ENCODE assay signal across 21 cellular contexts in genomic region chr20:56001106-56001785, GRCh38. TPM values are rescaled to one million over a fixed set of nuclear protein-coding genes. Genes with fewer than 3 reads are reported as not detected.
DNase-seq lines count a peak whose midpoint lies in the region; ATAC-seq, FAIRE-seq and TF ChIP-seq lines count a peak whose summit lies in the region.
"Had no signal": no experiment of that assay in that cellular context is flagged by ENCODE, and none has a peak within 500 bp of the region (broad histone marks: within the 10 kb centered on the region; RNA-seq: fewer than 3 reads in every experiment).

No MANE protein-coding gene starts in this region.

- no peak overlapping the region for H3K4me3 ChIP-seq in body of pancreas
- H3K4me3 ChIP-seq in liver (ENCODE audit: low read depth in 1 of 3, low read length in 3 of 3), result no peak overlapping the region
- H3K4me3 ChIP-seq in ovary, result no peak overlapping the region
- H3K4me3 ChIP-seq: A549 had no signal

- no peak for ATAC-seq in body of pancreas
- ATAC-seq in GM18868 (IDR thresholded peaks at IDR 0.05; ENCODE audit: unreplicated experiment), result no peak
- ATAC-seq: A549; CD8-positive, alpha-beta T cell; HCT116 had no signal

- H3K27ac ChIP-seq in body of pancreas, result peak overlapping the region in 1 of 4 donors; percentile 40
- peak overlapping the region; percentile 59 to 65 for H3K27ac ChIP-seq in liver (ENCODE audit: low read depth in 1 of 2, low read length in 2 of 2)
- H3K27ac ChIP-seq in ovary, result no peak overlapping the region
- H3K27ac ChIP-seq: A549, HL-60 had no signal

- TF ChIP-seq CTCF in body of pancreas (IDR thresholded peaks at IDR 0.05) (no peak), liver (IDR thresholded peaks at IDR 0.05; ENCODE audit: low read depth, low read length, missing input control) (no peak), ovary (IDR thresholded peaks at IDR 0.05) (no peak)

- no peaks in the 10 kb centered on the region for H3K36me3 ChIP-seq in body of pancreas (replicated peaks in 1 of 2; ENCODE audit: insufficient read depth in 1 of 2, low read depth in 2 of 2)
- no peaks in the 10 kb centered on the region for H3K36me3 ChIP-seq in liver (ENCODE audit: control insufficient read depth in 4 of 4, insufficient read depth in 3 of 4, low read depth in 1 of 4, low read length in 3 of 4)
- H3K36me3 ChIP-seq in ovary, result no peaks in the 10 kb centered on the region

- peaks cover 37% of the 10 kb centered on the region for H3K4me1 ChIP-seq in body of pancreas
- H3K4me1 ChIP-seq in liver (ENCODE audit: control insufficient read depth in 4 of 4, insufficient read depth in 4 of 4, low read length in 3 of 4), result peaks cover 26 to 53% (median 42%) of the 10 kb centered on the region in 4 donors
- peaks cover 12% of the 10 kb centered on the region for H3K4me1 ChIP-seq in ovary (ENCODE audit: insufficient read depth)
- H3K4me1 ChIP-seq: A549 had no signal

- FAIRE-seq in HTR-8/SVneo (lab: Jason Lieb, UNC), result peak; percentile 88
- FAIRE-seq: A549, D721Med, H54 had no signal

- H3K9me3 ChIP-seq in body of pancreas, result no peaks in the 10 kb centered on the region
- H3K9me3 ChIP-seq in liver (ENCODE audit: control insufficient read depth in 4 of 4, low read length in 3 of 4), result no peaks in the 10 kb centered on the region
- no peaks in the 10 kb centered on the region for H3K9me3 ChIP-seq in ovary
- H3K9me3 ChIP-seq: A549 had no signal

- 18 to 25% methylated on average over 5 of the region's 5 CpGs for WGBS in body of pancreas, 2 donors
- 21% methylated on average over 5 of the region's 5 CpGs for WGBS in liver
- 84 to 87% (median 84%) methylated on average over 5 of the region's 5 CpGs for WGBS in ovary, 3 donors

- TF ChIP-seq EP300 in ovary (IDR thresholded peaks at IDR 0.05), result no peak

- H3K27me3 ChIP-seq in body of pancreas (peaks cover 0 to 26% of the 10 kb centered on the region in 2 donors), liver (ENCODE audit: control insufficient read depth in 4 of 4, insufficient read depth in 4 of 4, low read length in 3 of 4) (peaks cover 0 to 2% (median 0%) of the 10 kb centered on the region in 4 donors), ovary (no peaks in the 10 kb centered on the region)

- no peak overlapping the region for H3K9ac ChIP-seq in liver (ENCODE audit: low read depth in 1 of 2, low read length in 2 of 2)

- DNase-seq in H4 (ENCODE audit: low spot score) (peak; percentile 10), HTR-8/SVneo (ENCODE audit: insufficient read length, low spot score) (no peak), body of pancreas (peak in 3 of 4 donors; percentile 40 to 47 (median 42)), ovary (no peak), Ammon's horn (ENCODE audit: low spot score) (no peak)
- DNase-seq in central memory CD4-positive, alpha-beta T cell, result no peak
- DNase-seq: CD8-positive, alpha-beta T cell; COR-L47; DMS53; GF-D8; IMR-90 had no signal

- intact Hi-C loops in body of pancreas (cut with DNase I), result no loop called here
- intact Hi-C loops in ovary (cut with DNase I), result no loop called here

- no peak for TF ChIP-seq RAD21 in liver (IDR thresholded peaks at IDR 0.05)

- TF ChIP-seq POLR2A in body of pancreas (IDR thresholded peaks at IDR 0.05) (no peak), ovary (IDR thresholded peaks at IDR 0.05) (no peak)

TF ChIP-seq in liver, 16 proteins besides CTCF, POLR2A, EP300 and RAD21:
- TF ChIP-seq, protein P1, sequence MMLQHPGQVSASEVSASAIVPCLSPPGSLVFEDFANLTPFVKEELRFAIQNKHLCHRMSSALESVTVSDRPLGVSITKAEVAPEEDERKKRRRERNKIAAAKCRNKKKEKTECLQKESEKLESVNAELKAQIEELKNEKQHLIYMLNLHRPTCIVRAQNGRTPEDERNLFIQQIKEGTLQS (IDR thresholded peaks at IDR 0.05), result peak; percentile 6
- TF ChIP-seq, protein P2, sequence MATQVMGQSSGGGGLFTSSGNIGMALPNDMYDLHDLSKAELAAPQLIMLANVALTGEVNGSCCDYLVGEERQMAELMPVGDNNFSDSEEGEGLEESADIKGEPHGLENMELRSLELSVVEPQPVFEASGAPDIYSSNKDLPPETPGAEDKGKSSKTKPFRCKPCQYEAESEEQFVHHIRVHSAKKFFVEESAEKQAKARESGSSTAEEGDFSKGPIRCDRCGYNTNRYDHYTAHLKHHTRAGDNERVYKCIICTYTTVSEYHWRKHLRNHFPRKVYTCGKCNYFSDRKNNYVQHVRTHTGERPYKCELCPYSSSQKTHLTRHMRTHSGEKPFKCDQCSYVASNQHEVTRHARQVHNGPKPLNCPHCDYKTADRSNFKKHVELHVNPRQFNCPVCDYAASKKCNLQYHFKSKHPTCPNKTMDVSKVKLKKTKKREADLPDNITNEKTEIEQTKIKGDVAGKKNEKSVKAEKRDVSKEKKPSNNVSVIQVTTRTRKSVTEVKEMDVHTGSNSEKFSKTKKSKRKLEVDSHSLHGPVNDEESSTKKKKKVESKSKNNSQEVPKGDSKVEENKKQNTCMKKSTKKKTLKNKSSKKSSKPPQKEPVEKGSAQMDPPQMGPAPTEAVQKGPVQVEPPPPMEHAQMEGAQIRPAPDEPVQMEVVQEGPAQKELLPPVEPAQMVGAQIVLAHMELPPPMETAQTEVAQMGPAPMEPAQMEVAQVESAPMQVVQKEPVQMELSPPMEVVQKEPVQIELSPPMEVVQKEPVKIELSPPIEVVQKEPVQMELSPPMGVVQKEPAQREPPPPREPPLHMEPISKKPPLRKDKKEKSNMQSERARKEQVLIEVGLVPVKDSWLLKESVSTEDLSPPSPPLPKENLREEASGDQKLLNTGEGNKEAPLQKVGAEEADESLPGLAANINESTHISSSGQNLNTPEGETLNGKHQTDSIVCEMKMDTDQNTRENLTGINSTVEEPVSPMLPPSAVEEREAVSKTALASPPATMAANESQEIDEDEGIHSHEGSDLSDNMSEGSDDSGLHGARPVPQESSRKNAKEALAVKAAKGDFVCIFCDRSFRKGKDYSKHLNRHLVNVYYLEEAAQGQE (IDR thresholded peaks at IDR 0.05), result no peak
- TF ChIP-seq FOXA1 (IDR thresholded peaks at IDR 0.05) (no peak), YY1 (IDR thresholded peaks at IDR 0.05) (peak; percentile 23), GABPA (IDR thresholded peaks at IDR 0.05 in 1 of 2, conservative IDR thresholded peaks at IDR 0.05 in 1 of 2) (no peak), EGR1 (IDR thresholded peaks at IDR 0.05; ENCODE audit: low read depth in 2 of 2) (no peak), SP1 (IDR thresholded peaks at IDR 0.05) (peak; percentile 74), RXRA (IDR thresholded peaks at IDR 0.05) (peak; percentile 49 to 54), HNF4A (conservative IDR thresholded peaks at IDR 0.05) (peak; percentile 47 to 73), NR2F2 (IDR thresholded peaks at IDR 0.05) (no peak), FOXA2 (IDR thresholded peaks at IDR 0.05) (peak; percentile 57), HNF4G (IDR thresholded peaks at IDR 0.05) (peak; percentile 8), JUND (IDR thresholded peaks at IDR 0.05) (peak in 1 of 2 donors; percentile 33), TAF1 (conservative IDR thresholded peaks at IDR 0.05) (no peak)
- TF ChIP-seq, protein P3, sequence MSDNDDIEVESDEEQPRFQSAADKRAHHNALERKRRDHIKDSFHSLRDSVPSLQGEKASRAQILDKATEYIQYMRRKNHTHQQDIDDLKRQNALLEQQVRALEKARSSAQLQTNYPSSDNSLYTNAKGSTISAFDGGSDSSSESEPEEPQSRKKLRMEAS (IDR thresholded peaks at IDR 0.05), result no peak
- TF ChIP-seq, protein P4, sequence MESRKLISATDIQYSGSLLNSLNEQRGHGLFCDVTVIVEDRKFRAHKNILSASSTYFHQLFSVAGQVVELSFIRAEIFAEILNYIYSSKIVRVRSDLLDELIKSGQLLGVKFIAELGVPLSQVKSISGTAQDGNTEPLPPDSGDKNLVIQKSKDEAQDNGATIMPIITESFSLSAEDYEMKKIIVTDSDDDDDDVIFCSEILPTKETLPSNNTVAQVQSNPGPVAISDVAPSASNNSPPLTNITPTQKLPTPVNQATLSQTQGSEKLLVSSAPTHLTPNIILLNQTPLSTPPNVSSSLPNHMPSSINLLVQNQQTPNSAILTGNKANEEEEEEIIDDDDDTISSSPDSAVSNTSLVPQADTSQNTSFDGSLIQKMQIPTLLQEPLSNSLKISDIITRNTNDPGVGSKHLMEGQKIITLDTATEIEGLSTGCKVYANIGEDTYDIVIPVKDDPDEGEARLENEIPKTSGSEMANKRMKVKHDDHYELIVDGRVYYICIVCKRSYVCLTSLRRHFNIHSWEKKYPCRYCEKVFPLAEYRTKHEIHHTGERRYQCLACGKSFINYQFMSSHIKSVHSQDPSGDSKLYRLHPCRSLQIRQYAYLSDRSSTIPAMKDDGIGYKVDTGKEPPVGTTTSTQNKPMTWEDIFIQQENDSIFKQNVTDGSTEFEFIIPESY (IDR thresholded peaks at IDR 0.05), result peak; percentile 47

RNA-seq across cellular contexts. Expression of gene CBLN4, which starts 4.1 kb away (rescaled TPM):
- total RNA-seq in H4 (2014; rRNA removed; shearing (Covaris generic)), result not detected in 2 replicates
- under 1 TPM in 1 of 2 donors, not detected in 1; 0.26 TPM for total RNA-seq in body of pancreas
- total RNA-seq in liver, result under 1 TPM; 0.42 to 0.47 TPM
- polyA plus RNA-seq in liver, result under 1 TPM; 0.09 to 0.57 TPM
- 10 to 100 TPM in 1 of 7 donors, 1 to 10 TPM in 5, under 1 TPM in 1; 0.36 to 12.9 (median 3.6) TPM for total RNA-seq in ovary
- polyA plus RNA-seq in ovary, result 1 to 10 TPM in 1 of 2 donors, under 1 TPM in 1; 0.77 to 3.7 TPM
- total RNA-seq: CD8-positive, alpha-beta T cell; IMR-90 had no signal
- polyA plus RNA-seq: A549, AG04450, BJ, CD14-positive monocyte, IMR-90 had no signal

Comparison
In these comparisons a context has a peak if more than half of its experiments do, and no peak if none do; other contexts are left out.
1. DNase-seq: peak in H4 (single experiment) and body of pancreas (3 of 4); none in HTR-8/SVneo (single experiment), ovary (0 of 5), central memory CD4-positive, alpha-beta T cell (single experiment) and Ammon's horn (single experiment).
2. H3K27ac ChIP-seq: peak in liver (2 of 2); none in ovary (0 of 2).